In genomic region chr4:158172558-158173258, GRCh38 we compare ENCODE assay signal across 8 cellular contexts. TPM values are rescaled to one million over a fixed set of nuclear protein-coding genes. Genes with fewer than 3 reads are reported as not detected.
DNase-seq lines count a peak whose midpoint lies in the region; ATAC-seq and TF ChIP-seq lines count a peak whose summit lies in the region.

Gene GASK1B, minus strand, starts transcription at chr4:158173025. Its CDS starts 1,650 bp downstream, at chr4:158171375.

- peaks cover 3% of the 10 kb centered on the region; the same call in 1 of the 2 replicates for H3K4me1 ChIP-seq in Panc1 (ENCODE audit: control insufficient read depth, insufficient read depth, low read length)

- no peak within 1 kb of the TSS for H3K27ac ChIP-seq in Panc1 (ENCODE audit: low read length)

- ATAC-seq in HG03442 (IDR thresholded peaks at IDR 0.05; ENCODE audit: unreplicated experiment) (peak; percentile 41), Panc1 (no peak; the same call in 1 of the 2 replicates), GM21447 (IDR thresholded peaks at IDR 0.05; ENCODE audit: unreplicated experiment) (no peak)

- TF ChIP-seq CTCF in Panc1 (IDR thresholded peaks at IDR 0.05) (peak; percentile 73), mesothelial cell of epicardium (IDR thresholded peaks at IDR 0.05; ENCODE audit: unreplicated experiment) (peak; percentile 45)

- CTCF ChIA-PET in Panc1 (lab: Charles Lee): interaction anchor here (0.8 kb wide), 1 partner anchor 175 kb away, joined by 5 read pairs; no protein-coding TSS in a partner anchor

- peak within 1 kb of the TSS in 1 of 2 experiments; percentile 27; a peak in 2 of 4 replicates for H3K4me3 ChIP-seq in Panc1 (ENCODE audit: low read depth in 2 of 2, low read length in 2 of 2)

- H3K4me1 Mint-ChIP-seq in mesothelial cell of epicardium: peaks cover 55% of the 10 kb centered on the region

- intact Hi-C loops in Panc1 (cut with micrococcal nuclease; ENCODE audit: unreplicated experiment): loop anchor here (1.0 to 5.0 kb wide), 2 partner anchors 180 to 955 kb away; no protein-coding TSS in a partner anchor

- in situ Hi-C loops in Panc1 (cut with HindIII; ENCODE audit: low pct_unique_long_range_greater_than_20kb, low sequenced_read_pairs) (no loop called here), endometrial microvascular endothelial cells (cut with HindIII; ENCODE audit: inconsistent ontology term, low pct_unique_long_range_greater_than_20kb, low sequenced_read_pairs) (loop anchor here (25.0 kb wide), 1 partner anchor 160 kb away; no protein-coding TSS in a partner anchor)

- no peaks in the 10 kb centered on the region for H3K9me3 ChIP-seq in Panc1 (ENCODE audit: control insufficient read depth, insufficient read depth, low read depth, low read length)

- no peaks in the 10 kb centered on the region for H3K9me3 Mint-ChIP-seq in mesothelial cell of epicardium

- H3K4me3 Mint-ChIP-seq in mesothelial cell of epicardium: peak within 1 kb of the TSS; percentile 89

- BruUV-seq in Panc1 (replicated peaks; lab: Mats Ljungman, UMichigan): no TSS peak

- POLR2A ChIA-PET in Panc1 (lab: Charles Lee): no interaction called here

- H3K36me3 Mint-ChIP-seq in mesothelial cell of epicardium: no peaks in the 10 kb centered on the region

- H3K27ac Mint-ChIP-seq in mesothelial cell of epicardium: peak within 1 kb of the TSS; percentile 97

- H3K36me3 ChIP-seq in Panc1 (ENCODE audit: control insufficient read depth, insufficient read depth, low read length): no peaks in the 10 kb centered on the region

- DNase-seq in NCI-H1417 (lab: John Stamatoyannopoulos, UW): peak in 2 of 3 experiments; percentile 16 to 67
- DNase-seq in NCI-H1417 treated with DMSO at 0.1 percent for 48 hours (lab: John Stamatoyannopoulos, UW): no peak
- no peak for DNase-seq in Panc1 (ENCODE audit: low read depth, low spot score)
- no peak for DNase-seq in mesothelial cell of epicardium (ENCODE audit: low spot score in 2 of 2, unreplicated experiment in 2 of 2)
- DNase-seq in hepatic stellate cell (ENCODE audit: low spot score): no peak

- no peaks in the 10 kb centered on the region for H3K27me3 ChIP-seq in Panc1 (ENCODE audit: control insufficient read depth, insufficient read depth, low read length)

- H3K27me3 Mint-ChIP-seq in mesothelial cell of epicardium (ENCODE audit: low read depth): no peaks in the 10 kb centered on the region

RNA-seq across cellular contexts. Expression of gene GASK1B, which starts in this region (rescaled TPM):
- total RNA-seq in Panc1 (2021; ENCODE audit: unreplicated experiment) (1.1 TPM), endometrial microvascular endothelial cells (ENCODE audit: inconsistent ontology term) (94.8 TPM), mesothelial cell of epicardium (28.3 to 29.1 TPM (median 29.0 TPM) in 3 replicates)
- 1.1 TPM for polyA plus RNA-seq in Panc1 (2012; ENCODE audit: insufficient read length)

Comparison
In these comparisons a context has a peak if more than half of its experiments do, and no peak if none do; other contexts are left out.
1. RNA of gene GASK1B (total RNA-seq): 94.8 TPM in endometrial microvascular endothelial cells (single experiment) and 28.3 to 29.1 TPM in mesothelial cell of epicardium; 1.1 TPM in Panc1 (single experiment); every median in the first group is over 10 times any median in the second.
2. DNase-seq: peak in NCI-H1417 (2 of 3); none in NCI-H1417 treated with DMSO at 0.1 percent for 48 hours (single experiment), Panc1 (single experiment), mesothelial cell of epicardium (0 of 2) and hepatic stellate cell (single experiment).